8 cellular contexts compared by ENCODE assay signal in the genomic region with DNA sequence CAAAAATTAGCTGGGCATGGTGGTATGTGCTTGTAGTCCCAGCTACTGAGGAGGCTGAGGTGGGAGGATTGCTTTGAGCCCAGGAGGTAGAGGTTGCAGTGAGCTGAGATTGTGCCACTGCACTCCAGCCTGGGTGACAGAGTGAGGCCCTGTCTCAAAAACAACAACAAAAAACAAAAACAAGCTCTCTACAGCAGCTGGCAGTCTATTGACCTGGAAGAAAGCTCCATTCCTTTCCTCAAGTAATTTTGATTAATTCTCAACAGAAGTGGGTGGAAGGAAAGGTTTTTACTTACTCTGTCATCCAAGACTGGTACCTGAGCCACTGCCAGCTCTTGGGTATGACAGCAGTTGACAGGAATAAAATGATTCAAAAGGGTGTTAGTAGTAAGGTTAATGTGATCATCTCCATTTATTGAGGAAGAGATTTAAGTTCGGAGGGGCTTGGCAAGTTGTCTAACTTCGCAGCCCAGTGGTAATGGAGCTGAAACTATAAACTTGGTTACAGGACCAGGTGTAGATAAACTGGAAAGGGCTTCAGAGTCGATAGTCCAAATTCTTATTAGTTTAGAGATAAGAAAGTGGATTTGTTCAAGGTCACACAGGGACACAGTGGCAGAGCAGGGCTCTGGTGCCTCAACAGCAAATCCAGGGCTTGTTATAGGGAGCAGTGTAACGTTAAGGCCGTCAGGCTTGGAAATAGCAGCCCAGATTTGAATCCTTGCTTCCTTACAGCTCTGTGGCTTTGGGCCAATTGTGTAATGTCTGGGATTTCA. TPM values are rescaled to one million over a fixed set of nuclear protein-coding genes. Genes with fewer than 3 reads are reported as not detected.
DNase-seq lines count a peak whose midpoint lies in the region; ATAC-seq, FAIRE-seq and TF ChIP-seq lines count a peak whose summit lies in the region.
"Had no signal": no experiment of that assay in that cellular context is flagged by ENCODE, and none has a peak within 500 bp of the region (broad histone marks: within the 10 kb centered on the region; RNA-seq: fewer than 3 reads in every experiment).

No MANE protein-coding gene starts in this region.

- POLR2A ChIA-PET in Panc1 (lab: Charles Lee): interaction anchor here (0.5 to 0.7 kb wide), 6 partner anchors 8 to 181 kb away, joined by 3 to 9 read pairs (median 5); no protein-coding TSS in a partner anchor

- CTCF ChIA-PET in Panc1 (lab: Charles Lee): interaction anchor here (0.6 kb wide), 1 partner anchor 150 kb away, joined by 4 read pairs; no protein-coding TSS in a partner anchor

- intact Hi-C loops in Panc1 (cut with micrococcal nuclease; ENCODE audit: unreplicated experiment): no loop called here

- peaks cover 59% of the 10 kb centered on the region for H3K36me3 Mint-ChIP-seq in progenitor cell of endocrine pancreas (ENCODE audit: insufficient read depth)

- H3K27ac Mint-ChIP-seq in progenitor cell of endocrine pancreas: peak overlapping the region; percentile 88

- no peak overlapping the region for H3K4me3 Mint-ChIP-seq in progenitor cell of endocrine pancreas (ENCODE audit: low read depth)

- no peak overlapping the region for H3K4me3 ChIP-seq in Panc1 (ENCODE audit: low read depth in 2 of 2, low read length in 2 of 2)

- FAIRE-seq in RCC 7860 (lab: Jason Lieb, UNC): no peak

- H3K27me3 ChIP-seq in Panc1 (ENCODE audit: control insufficient read depth, insufficient read depth, low read length): no peaks in the 10 kb centered on the region

- in situ Hi-C loops in Panc1 (cut with HindIII; ENCODE audit: low pct_unique_long_range_greater_than_20kb, low sequenced_read_pairs): no loop called here

- H3K4me1 ChIP-seq in Panc1 (ENCODE audit: control insufficient read depth, insufficient read depth, low read length): peaks cover 37% of the 10 kb centered on the region

- TF ChIP-seq POLR2A in GM18505 (IDR thresholded peaks at IDR 0.05; ENCODE audit: borderline replicate concordance, extremely low read depth, insufficient read depth, insufficient read length): peak; percentile 18

- no peaks in the 10 kb centered on the region for H3K27me3 Mint-ChIP-seq in progenitor cell of endocrine pancreas

- ATAC-seq in GM18505 (IDR thresholded peaks at IDR 0.05; ENCODE audit: unreplicated experiment): no peak
- peak; percentile 33; the same call in 1 of the 2 replicates for ATAC-seq in Panc1
- peak; percentile 29 for ATAC-seq in esophagus mucosa

- TF ChIP-seq CTCF in Panc1 (IDR thresholded peaks at IDR 0.05): no peak
- no peak for TF ChIP-seq CTCF in progenitor cell of endocrine pancreas (IDR thresholded peaks at IDR 0.05; ENCODE audit: unreplicated experiment)

- BruUV-seq in Panc1 (replicated peaks; lab: Mats Ljungman, UMichigan): TSS peak; percentile 8

- peak overlapping the region; percentile 48; the same call in 1 of the 2 replicates for H3K27ac ChIP-seq in Panc1 (ENCODE audit: low read length)
- H3K27ac ChIP-seq: VCaP had no signal

- DNase-seq in Panc1 (ENCODE audit: low read depth, low spot score): no peak
- DNase-seq in progenitor cell of endocrine pancreas (ENCODE audit: low spot score, unreplicated experiment): no peak
- DNase-seq in dermis blood vessel endothelial cell: no peak
- no peak for DNase-seq in Ammon's horn (ENCODE audit: low spot score)
- no peak for DNase-seq in RCC 7860 (ENCODE audit: low spot score)

- no peaks in the 10 kb centered on the region for H3K9me3 ChIP-seq in Panc1 (ENCODE audit: control insufficient read depth, insufficient read depth, low read depth, low read length)

- no peaks in the 10 kb centered on the region for H3K9me3 Mint-ChIP-seq in progenitor cell of endocrine pancreas (ENCODE audit: low read depth)

- peaks cover 20% of the 10 kb centered on the region for H3K36me3 ChIP-seq in Panc1 (ENCODE audit: control insufficient read depth, insufficient read depth, low read length)

- H3K4me1 Mint-ChIP-seq in progenitor cell of endocrine pancreas (ENCODE audit: low read depth): peaks cover 42% of the 10 kb centered on the region

RNA-seq across cellular contexts. Expression of gene SRSF3, which starts 14.8 kb away (rescaled TPM):
- total RNA-seq in Panc1 (2021; ENCODE audit: unreplicated experiment) (356 TPM), esophagus mucosa (216 TPM), progenitor cell of endocrine pancreas (427 and 442 TPM in 2 replicates), dermis blood vessel endothelial cell (224 and 544 TPM in 2 replicates)
- 270 TPM for polyA plus RNA-seq in Panc1 (2012; ENCODE audit: insufficient read length)
